17 cellular contexts compared by ENCODE assay signal in the genomic region with DNA sequence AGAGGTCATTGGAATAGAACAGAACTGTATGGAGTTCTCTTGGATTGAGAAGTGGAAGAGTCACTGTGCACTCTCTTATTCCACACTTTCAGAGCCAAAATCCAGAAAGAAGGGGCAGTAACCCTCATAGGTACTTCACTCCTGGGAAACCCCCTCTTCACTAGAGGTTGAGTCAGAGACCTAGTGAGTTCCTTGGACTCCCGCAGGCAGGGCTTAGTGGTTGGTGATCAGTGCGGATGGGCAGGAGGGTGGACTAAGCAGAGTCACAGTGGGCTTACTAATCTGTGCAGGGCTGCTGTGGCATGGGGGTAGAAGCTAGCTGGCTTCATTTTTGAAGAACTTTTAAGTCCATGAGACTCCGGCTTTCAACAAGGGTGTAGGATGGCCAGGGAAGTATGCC.
"Had no signal": no experiment of that assay in that cellular context is flagged by ENCODE, and none has a peak within 500 bp of the region (broad histone marks: within the 10 kb centered on the region; RNA-seq: fewer than 3 reads in every experiment).

No MANE protein-coding gene starts in this region.

- DNase-seq: dorsolateral prefrontal cortex; effector CD8-positive, alpha-beta T cell; glutamatergic neuron; islet precursor cell; left cardiac atrium; left ventricle myocardium inferior; lower lobe of right lung; natural killer cell; nucleus accumbens; ovary; sigmoid colon; small intestine; stimulated activated CD4-positive, alpha-beta T cell treated with anti-CD3 and anti-CD28 coated beads, Interleukin-12 subunit alpha, Interleukin-12 subunit beta, amount 100 ng/mL, for 4 hours; stimulated activated naive CD4-positive, alpha-beta T cell treated with Interleukin-2 at 50 U/mL for 16 hours; trophoblast cell had no signal

- FAIRE-seq: endometrium, frontal cortex, small intestine had no signal
